29 cellular contexts compared by ENCODE assay signal in the genomic region with DNA sequence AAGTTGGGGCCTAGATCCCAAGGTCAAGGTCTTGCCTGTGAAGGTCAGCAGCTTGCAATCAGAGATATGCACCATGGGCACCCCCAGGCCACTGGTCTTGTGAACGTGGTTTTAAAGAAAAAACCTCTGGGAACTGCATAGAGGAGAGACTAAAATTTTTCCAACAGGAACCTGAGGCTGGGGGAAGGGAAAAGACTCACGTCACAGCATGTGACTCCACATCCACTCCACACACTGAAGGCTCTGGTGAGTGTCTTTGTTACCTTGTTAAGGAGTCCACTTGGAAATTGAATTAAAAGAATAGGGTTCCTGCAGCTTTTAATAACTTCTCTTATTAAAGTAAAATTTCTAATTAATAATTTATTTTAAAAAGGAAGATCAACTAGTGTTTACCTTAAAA.
"Had no signal": no experiment of that assay in that cellular context is flagged by ENCODE, and none has a peak within 500 bp of the region (broad histone marks: within the 10 kb centered on the region; RNA-seq: fewer than 3 reads in every experiment).

No MANE protein-coding gene starts in this region.

- H3K27ac ChIP-seq: pancreas, prostate gland, right lobe of liver, transverse colon, upper lobe of left lung, vagina had no signal

- H3K4me1 Mint-ChIP-seq: naive thymus-derived CD4-positive, alpha-beta T cell; stimulated activated memory B cell treated with anti-CD40 and anti-IgM and Interleukin-4, amounts not matched to agents 10 μg/mL and 1 μg/mL and 100 μg/mL, for 72 hours; stimulated activated naive CD8-positive, alpha-beta T cell treated with anti-CD3 and anti-CD28 coated beads, Interleukin-15, amount 100 ng/mL, for 72 hours had no signal

- FAIRE-seq: keratinocyte, pancreas had no signal

- H3K9me3 Mint-ChIP-seq: natural killer cell treated with Interleukin-12 subunit alpha and Interleukin-12 subunit beta and Interleukin-15 and Interleukin-18, amount 100 ng/mL, for 72 hours; stimulated activated memory B cell treated with anti-CD40 and anti-IgM and Interleukin-4, amounts not matched to agents 10 μg/mL and 1 μg/mL and 100 μg/mL, for 72 hours had no signal

- H3K36me3 ChIP-seq: pancreas, prostate gland, right lobe of liver, transverse colon, upper lobe of left lung, vagina had no signal

- H3K4me2 ChIP-seq: smooth muscle cell had no signal

- H3K4me3 Mint-ChIP-seq: naive thymus-derived CD4-positive, alpha-beta T cell; natural killer cell treated with Interleukin-12 subunit alpha and Interleukin-12 subunit beta and Interleukin-15 and Interleukin-18, amount 100 ng/mL, for 72 hours; neural crest cell; stimulated activated memory B cell treated with anti-CD40 and anti-IgM and Interleukin-4, amounts not matched to agents 10 μg/mL and 1 μg/mL and 100 μg/mL, for 72 hours; stimulated activated naive CD8-positive, alpha-beta T cell treated with anti-CD3 and anti-CD28 coated beads, Interleukin-15, amount 100 ng/mL, for 72 hours had no signal

- H3K4me1 ChIP-seq: pancreas, prostate gland, right lobe of liver, transverse colon, upper lobe of left lung, vagina had no signal

- H3K27me3 ChIP-seq: pancreas, right lobe of liver, transverse colon, upper lobe of left lung, vagina had no signal

- H3K36me3 Mint-ChIP-seq: naive thymus-derived CD4-positive, alpha-beta T cell; natural killer cell treated with Interleukin-12 subunit alpha and Interleukin-12 subunit beta and Interleukin-15 and Interleukin-18, amount 100 ng/mL, for 72 hours; stimulated activated memory B cell treated with anti-CD40 and anti-IgM and Interleukin-4, amounts not matched to agents 10 μg/mL and 1 μg/mL and 100 μg/mL, for 72 hours had no signal

- ATAC-seq: left cardiac atrium; left lobe of liver; mucosa of descending colon; naive thymus-derived CD4-positive, alpha-beta T cell; natural killer cell treated with Interleukin-12 subunit alpha and Interleukin-12 subunit beta and Interleukin-15 and Interleukin-18, amount 100 ng/mL, for 72 hours; pancreas; right lobe of liver; stimulated activated memory B cell treated with anti-CD40 and anti-IgM and Interleukin-4, amounts not matched to agents 10 μg/mL and 1 μg/mL and 100 μg/mL, for 72 hours; stimulated activated naive CD8-positive, alpha-beta T cell treated with anti-CD3 and anti-CD28 coated beads, Interleukin-15, amount 100 ng/mL, for 72 hours had no signal

- H3K4me3 ChIP-seq: lung, mucosa of descending colon, pancreas, prostate gland, right lobe of liver, smooth muscle cell, transverse colon, upper lobe of left lung, vagina had no signal

- DNase-seq: hippocampal formation; kidney glomerular epithelial cell; left cardiac atrium; midbrain; mucosa of descending colon; naive thymus-derived CD4-positive, alpha-beta T cell; nucleus accumbens; pancreas; posterior cingulate gyrus; retina; right lobe of liver; stimulated activated CD4-positive, alpha-beta T cell treated with anti-CD3 and anti-CD28 coated beads, Interleukin-1b, Interleukin-23, amount 100 ng/mL, for 48 hours; stimulated activated CD4-positive, alpha-beta T cell treated with anti-CD3 and anti-CD28 coated beads, Interleukin-2, amount 100 ng/mL, for 48 hours; stimulated activated CD4-positive, alpha-beta T cell treated with anti-CD3 and anti-CD28 coated beads, Interleukin-4, amount 100 ng/mL, for 4 hours; stimulated activated CD8-positive, alpha-beta memory T cell treated with anti-CD3 and anti-CD28 coated beads, Interleukin-4, amount 100 ng/mL, for 48 hours; stimulated activated naive CD4-positive, alpha-beta T cell treated with Interleukin-2 at 50 U/mL for 16 hours; stimulated activated naive CD8-positive, alpha-beta T cell treated with anti-CD3 and anti-CD28 coated beads, Interleukin-15, amount 100 ng/mL, for 72 hours; substantia nigra; transverse colon; upper lobe of left lung had no signal

- H3K27ac Mint-ChIP-seq: naive thymus-derived CD4-positive, alpha-beta T cell; natural killer cell treated with Interleukin-12 subunit alpha and Interleukin-12 subunit beta and Interleukin-15 and Interleukin-18, amount 100 ng/mL, for 72 hours; stimulated activated memory B cell treated with anti-CD40 and anti-IgM and Interleukin-4, amounts not matched to agents 10 μg/mL and 1 μg/mL and 100 μg/mL, for 72 hours; stimulated activated naive CD8-positive, alpha-beta T cell treated with anti-CD3 and anti-CD28 coated beads, Interleukin-15, amount 100 ng/mL, for 72 hours had no signal
